Comparison of ENCODE assay signal across 31 cellular contexts in genomic region chr1:97077221-97077620, GRCh38.
"Had no signal": no experiment of that assay in that cellular context is flagged by ENCODE, and none has a peak within 500 bp of the region (broad histone marks: within the 10 kb centered on the region; RNA-seq: fewer than 3 reads in every experiment).

No MANE protein-coding gene starts in this region.

- H3K4me1 Mint-ChIP-seq: activated CD4-positive, alpha-beta T cell treated with anti-CD3 and anti-CD28 coated beads for 36 hours; activated CD4-positive, alpha-beta T cell treated with anti-CD3 and anti-CD28 coated beads, Interleukin-2, amount 10 ng/mL, durations not matched to agents 24 days and 14 days; activated CD8-positive, alpha-beta memory T cell treated with anti-CD3 and anti-CD28 coated beads, Interleukin-2, amount 10 ng/mL, durations not matched to agents 7 days and 5 days; activated naive CD4-positive, alpha-beta T cell treated with anti-CD3 and anti-CD28 coated beads, Interleukin-2, amount 50 U/mL, for 24 hours; activated naive CD8-positive, alpha-beta T cell treated with anti-CD3 and anti-CD28 coated beads for 36 hours; activated naive CD8-positive, alpha-beta T cell treated with anti-CD3 and anti-CD28 coated beads, Interleukin-2, amount 50 U/mL, for 24 hours had no signal

- H3K27ac ChIP-seq: adrenal gland, body of pancreas, colonic mucosa, gastrocnemius medialis, heart left ventricle had no signal

- H3K9me3 Mint-ChIP-seq: activated CD4-positive, alpha-beta memory T cell treated with anti-CD3 and anti-CD28 coated beads for 36 hours; activated CD4-positive, alpha-beta T cell treated with anti-CD3 and anti-CD28 coated beads, Interleukin-2, amount 10 ng/mL, durations not matched to agents 24 days and 14 days; activated naive CD4-positive, alpha-beta T cell treated with anti-CD3 and anti-CD28 coated beads for 36 hours; activated naive CD4-positive, alpha-beta T cell treated with anti-CD3 and anti-CD28 coated beads, Interleukin-2, amount 50 U/mL, for 24 hours; activated naive CD8-positive, alpha-beta T cell treated with anti-CD3 and anti-CD28 coated beads for 36 hours; activated naive CD8-positive, alpha-beta T cell treated with anti-CD3 and anti-CD28 coated beads, Interleukin-2, amount 50 U/mL, for 24 hours; activated T-helper 1 cell treated with anti-CD3 and anti-CD28 coated beads, Interleukin-12 subunit alpha, Interleukin-12 subunit beta, Interleukin-2, Interleukin-4 antibody, amounts not matched to agents 30 ng/mL and 10 ng/mL and 1 ng/mL, durations not matched to agents 14 hours and 24 hours and 36 hours; activated T-helper 2 cell treated with anti-CD3 and anti-CD28 coated beads, Interferon-gamma antibody, Interleukin-2, Interleukin-4, amounts not matched to agents 10 μg/mL and 5 μg/mL and 100 μg/mL, durations not matched to agents 14 hours and 24 hours and 36 hours had no signal

- H3K27ac Mint-ChIP-seq: activated CD4-positive, alpha-beta memory T cell treated with anti-CD3 and anti-CD28 coated beads for 36 hours; activated CD4-positive, alpha-beta T cell treated with anti-CD3 and anti-CD28 coated beads for 36 hours; activated CD4-positive, alpha-beta T cell treated with anti-CD3 and anti-CD28 coated beads, Interleukin-2, amount 10 ng/mL, durations not matched to agents 24 days and 14 days; activated CD8-positive, alpha-beta memory T cell treated with anti-CD3 and anti-CD28 coated beads, Interleukin-2, amount 10 ng/mL, durations not matched to agents 7 days and 5 days; activated CD8-positive, alpha-beta T cell treated with anti-CD3 and anti-CD28 coated beads, Interleukin-2, amount 10 ng/mL, durations not matched to agents 7 days and 5 days; activated naive CD4-positive, alpha-beta T cell treated with anti-CD3 and anti-CD28 coated beads for 36 hours; activated naive CD4-positive, alpha-beta T cell treated with anti-CD3 and anti-CD28 coated beads, Interleukin-2, amount 50 U/mL, for 24 hours; activated naive CD8-positive, alpha-beta T cell treated with anti-CD3 and anti-CD28 coated beads for 36 hours; activated naive CD8-positive, alpha-beta T cell treated with anti-CD3 and anti-CD28 coated beads, Interleukin-2, amount 50 U/mL, for 24 hours; activated T-helper 1 cell treated with anti-CD3 and anti-CD28 coated beads, Interleukin-12 subunit alpha, Interleukin-12 subunit beta, Interleukin-2, Interleukin-4 antibody, amounts not matched to agents 30 ng/mL and 10 ng/mL and 1 ng/mL, durations not matched to agents 14 hours and 24 hours and 36 hours; activated T-helper 2 cell treated with anti-CD3 and anti-CD28 coated beads, Interferon-gamma antibody, Interleukin-2, Interleukin-4, amounts not matched to agents 10 μg/mL and 5 μg/mL and 100 μg/mL, durations not matched to agents 14 hours and 24 hours and 36 hours had no signal

- H3K9me3 ChIP-seq: body of pancreas, colonic mucosa, gastrocnemius medialis, heart left ventricle had no signal

- H3K4me3 Mint-ChIP-seq: activated CD4-positive, alpha-beta memory T cell treated with anti-CD3 and anti-CD28 coated beads for 36 hours; activated CD4-positive, alpha-beta T cell treated with anti-CD3 and anti-CD28 coated beads for 36 hours; activated CD4-positive, alpha-beta T cell treated with anti-CD3 and anti-CD28 coated beads, Interleukin-2, amount 10 ng/mL, durations not matched to agents 24 days and 14 days; activated CD8-positive, alpha-beta memory T cell treated with anti-CD3 and anti-CD28 coated beads, Interleukin-2, amount 10 ng/mL, durations not matched to agents 7 days and 5 days; activated CD8-positive, alpha-beta T cell treated with anti-CD3 and anti-CD28 coated beads, Interleukin-2, amount 10 ng/mL, durations not matched to agents 7 days and 5 days; activated naive CD4-positive, alpha-beta T cell treated with anti-CD3 and anti-CD28 coated beads for 36 hours; activated naive CD4-positive, alpha-beta T cell treated with anti-CD3 and anti-CD28 coated beads, Interleukin-2, amount 50 U/mL, for 24 hours; activated naive CD8-positive, alpha-beta T cell treated with anti-CD3 and anti-CD28 coated beads for 36 hours; activated naive CD8-positive, alpha-beta T cell treated with anti-CD3 and anti-CD28 coated beads, Interleukin-2, amount 50 U/mL, for 24 hours; activated T-helper 1 cell treated with anti-CD3 and anti-CD28 coated beads, Interleukin-12 subunit alpha, Interleukin-12 subunit beta, Interleukin-2, Interleukin-4 antibody, amounts not matched to agents 30 ng/mL and 10 ng/mL and 1 ng/mL, durations not matched to agents 14 hours and 24 hours and 36 hours had no signal

- DNase-seq: activated CD4-positive, alpha-beta memory T cell treated with anti-CD3 and anti-CD28 coated beads for 36 hours; activated CD4-positive, alpha-beta T cell treated with anti-CD3 and anti-CD28 coated beads for 36 hours; activated CD4-positive, alpha-beta T cell treated with anti-CD3 and anti-CD28 coated beads, Interleukin-2, amount 10 ng/mL, durations not matched to agents 24 days and 14 days; activated CD4-positive, CD25-positive, alpha-beta regulatory T cell; activated CD4-positive, CD25-positive, alpha-beta regulatory T cell treated with anti-CD3 and anti-CD28 coated beads, Interleukin-2, amount 50 U/mL, for 72 hours; activated CD8-positive, alpha-beta memory T cell treated with anti-CD3 and anti-CD28 coated beads, Interleukin-2, amount 10 ng/mL, durations not matched to agents 7 days and 5 days; activated CD8-positive, alpha-beta memory T cell treated with anti-CD3 and anti-CD28 coated beads, Interleukin-2, amount 50 U/mL, for 4 hours; activated CD8-positive, alpha-beta T cell treated with anti-CD3 and anti-CD28 coated beads, Interleukin-2, amount 10 ng/mL, durations not matched to agents 7 days and 5 days; activated effector memory CD4-positive, alpha-beta T cell treated with anti-CD3 and anti-CD28 coated beads, Interleukin-2, amount 50 U/mL, for 16 hours; activated naive CD4-positive, alpha-beta T cell treated with anti-CD3 and anti-CD28 coated beads for 36 hours; activated naive CD8-positive, alpha-beta T cell treated with anti-CD3 and anti-CD28 coated beads for 36 hours; activated naive CD8-positive, alpha-beta T cell treated with anti-CD3 and anti-CD28 coated beads, Interleukin-2, amount 50 U/mL, for 24 hours; activated T-cell treated with anti-CD3 and anti-CD28 coated beads, Interleukin-2, amount 50 U/mL, for 1 hour; activated T-cell treated with anti-CD3 and anti-CD28 coated beads, Interleukin-2, amount 50 U/mL, for 48 hours; adrenal gland; amygdala; aorta; body of pancreas; central memory CD4-positive, alpha-beta T cell; cerebellar nuclear complex; colonic mucosa; effector CD8-positive, alpha-beta T cell; foreskin fibroblast; gastrocnemius medialis; glutamatergic neuron; heart left ventricle; T-helper 2 cell had no signal

- H3K27me3 Mint-ChIP-seq: activated CD4-positive, alpha-beta memory T cell treated with anti-CD3 and anti-CD28 coated beads for 36 hours; activated CD4-positive, alpha-beta T cell treated with anti-CD3 and anti-CD28 coated beads for 36 hours; activated CD4-positive, alpha-beta T cell treated with anti-CD3 and anti-CD28 coated beads, Interleukin-2, amount 10 ng/mL, durations not matched to agents 24 days and 14 days; activated CD8-positive, alpha-beta memory T cell treated with anti-CD3 and anti-CD28 coated beads, Interleukin-2, amount 10 ng/mL, durations not matched to agents 7 days and 5 days; activated naive CD4-positive, alpha-beta T cell treated with anti-CD3 and anti-CD28 coated beads, Interleukin-2, amount 50 U/mL, for 24 hours; activated naive CD8-positive, alpha-beta T cell treated with anti-CD3 and anti-CD28 coated beads for 36 hours; activated naive CD8-positive, alpha-beta T cell treated with anti-CD3 and anti-CD28 coated beads, Interleukin-2, amount 50 U/mL, for 24 hours had no signal

- H3K27me3 ChIP-seq: adrenal gland, body of pancreas, colonic mucosa, gastrocnemius medialis, heart left ventricle had no signal

- H3K4me1 ChIP-seq: adrenal gland, body of pancreas, colonic mucosa, gastrocnemius medialis, heart left ventricle had no signal

- H3K36me3 Mint-ChIP-seq: activated CD8-positive, alpha-beta memory T cell treated with anti-CD3 and anti-CD28 coated beads, Interleukin-2, amount 10 ng/mL, durations not matched to agents 7 days and 5 days had no signal

- ATAC-seq: activated CD4-positive, alpha-beta T cell treated with anti-CD3 and anti-CD28 coated beads for 36 hours; activated CD8-positive, alpha-beta memory T cell treated with anti-CD3 and anti-CD28 coated beads, Interleukin-2, amount 10 ng/mL, durations not matched to agents 7 days and 5 days; activated CD8-positive, alpha-beta T cell treated with anti-CD3 and anti-CD28 coated beads, Interleukin-2, amount 10 ng/mL, durations not matched to agents 7 days and 5 days; activated naive CD8-positive, alpha-beta T cell treated with anti-CD3 and anti-CD28 coated beads, Interleukin-2, amount 50 U/mL, for 24 hours; body of pancreas; esophagus mucosa; gastrocnemius medialis; heart left ventricle had no signal

- H3K4me3 ChIP-seq: adrenal gland, body of pancreas, colonic mucosa, gastrocnemius medialis, heart left ventricle had no signal
